ENCODE assay signal across 8 cellular contexts in the genomic region with DNA sequence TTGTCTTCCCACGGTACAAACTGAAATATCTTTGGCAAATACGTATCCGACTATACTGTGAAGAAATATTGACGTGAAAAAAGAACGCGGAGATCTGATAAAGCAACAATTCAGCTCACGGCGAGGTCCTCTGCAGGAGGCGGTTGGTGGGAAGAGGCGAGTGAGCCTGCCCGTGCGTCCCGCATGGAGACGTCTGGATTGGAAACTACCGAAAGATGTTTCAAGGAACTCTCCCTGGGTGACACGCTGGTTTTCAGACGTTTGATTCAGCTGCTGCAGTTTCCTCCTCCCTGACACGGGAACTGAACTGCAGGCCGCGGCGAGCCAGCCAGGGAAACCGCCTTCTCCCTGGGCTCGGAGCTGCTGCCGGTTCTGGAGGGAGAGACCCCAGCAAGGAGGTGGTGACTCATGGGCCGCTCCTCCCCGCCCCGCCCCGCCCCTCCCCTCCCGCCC. TPM values are rescaled to one million over a fixed set of nuclear protein-coding genes. Genes with fewer than 3 reads are reported as not detected.
DNase-seq lines count a peak whose midpoint lies in the region; ATAC-seq, FAIRE-seq and TF ChIP-seq lines count a peak whose summit lies in the region.

No MANE protein-coding gene starts in this region.

- WGBS in K562 (ENCODE audit: insufficient coverage, low coverage, missing lambda C conversion rate): under 1% methylated on average over 24 of the region's 29 CpGs

- no peak for TF ChIP-seq EP300 in K562 (IDR thresholded peaks at IDR 0.05; ENCODE audit: low read length)

- POLR2A ChIA-PET in K562 (lab: Yijun Ruan, JAX): interaction anchor here (0.6 to 2.1 kb wide), 3 partner anchors 14 to 599 kb away, joined by 3 to 5 read pairs (median 3); no protein-coding TSS in a partner anchor

- BruUV-seq in K562 (replicated peaks; lab: Mats Ljungman, UMichigan): no TSS peak

- no peaks in the 10 kb centered on the region for H4K20me1 ChIP-seq in MM.1S (ENCODE audit: insufficient read depth, low read length)
- H4K20me1 ChIP-seq in K562 (replicated peaks; ENCODE audit: control insufficient read depth, insufficient read depth, low read length): peaks cover 5% of the 10 kb centered on the region; the same call in 1 of the 2 replicates

- H3K27ac ChIP-seq in MM.1S (ENCODE audit: low read length) (no peak overlapping the region), K562 (ENCODE audit: extremely low read depth, low read depth, low read length) (peak overlapping the region; percentile 7; the same call in 1 of the 3 replicates)

- intact Hi-C loops in K562 (cut with micrococcal nuclease): no loop called here

- no peaks in the 10 kb centered on the region for H3K4me1 ChIP-seq in MM.1S (ENCODE audit: low read length)
- H3K4me1 ChIP-seq in K562 (replicated peaks in 1 of 2; ENCODE audit: control insufficient read depth in 2 of 2, insufficient read depth in 2 of 2, low read length in 2 of 2): peaks cover 6 to 51% of the 10 kb centered on the region in 2 experiments; a peak in 4 of 5 replicates

- H3K27me3 ChIP-seq in MM.1S (replicated peaks; ENCODE audit: insufficient read depth, low read length) (peaks cover 68% of the 10 kb centered on the region), K562 (ENCODE audit: control insufficient read depth in 2 of 2, insufficient read depth in 2 of 2, low read length in 2 of 2) (peaks cover 18 to 52% of the 10 kb centered on the region in 2 experiments; a peak in 4 of 5 replicates)

- H3K36me3 ChIP-seq in MM.1S (replicated peaks; ENCODE audit: insufficient read depth, low read length) (no peaks in the 10 kb centered on the region), K562 (ENCODE audit: control insufficient read depth, insufficient read depth, low read length) (no peaks in the 10 kb centered on the region)

- CTCF ChIA-PET in K562 (lab: Yijun Ruan, JAX; ENCODE audit: low intra/inter-chr PET ratio): no interaction called here

- TF ChIP-seq CTCF in MM.1S (IDR thresholded peaks at IDR 0.05; ENCODE audit: low read length) (no peak), K562 (IDR thresholded peaks at IDR 0.05 in 2 of 3, conservative IDR thresholded peaks at IDR 0.05 in 1 of 3; ENCODE audit: insufficient read depth in 2 of 3, low read depth in 1 of 3, low read length in 3 of 3) (no peak)

- H3K9me1 ChIP-seq in K562 (ENCODE audit: control insufficient read depth, insufficient read depth, low read length): peaks cover 2% of the 10 kb centered on the region

- DNase-seq in DMS79 treated with DMSO at 0.1 percent for 48 hours (lab: John Stamatoyannopoulos, UW) (peak; percentile 48), MM.1S (peak; percentile 41), T-helper 2 cell (peak; percentile 28 to 50 (median 45)), K562 (ENCODE audit: extremely low read depth in 1 of 4, low spot score in 3 of 4) (peak; percentile 75 to 94 (median 92)), hippocampal formation (lab: John Stamatoyannopoulos, UW) (peak; percentile 48 to 61), putamen (ENCODE audit: low spot score) (peak; percentile 50), cortex of kidney (lab: John Stamatoyannopoulos, UW) (no peak), NCI-H2081 treated with DMSO at 0.1 percent for 48 hours (lab: John Stamatoyannopoulos, UW) (no peak)

- FAIRE-seq in K562 (lab: Jason Lieb, UNC): peak; percentile 89

- H3K9ac ChIP-seq in MM.1S (ENCODE audit: low read length): no peak overlapping the region; the same call in 1 of the 2 replicates
- peak overlapping the region; percentile 26 to 83; a peak in 3 of 4 replicates for H3K9ac ChIP-seq in K562 (ENCODE audit: insufficient read depth in 1 of 2, low read depth in 2 of 2, low read length in 2 of 2)

- peak overlapping the region; percentile 51 for H3K4me3 ChIP-seq in MM.1S (ENCODE audit: low read length)
- H3K4me3 ChIP-seq in K562: peak overlapping the region; percentile 11; the same call in 1 of the 2 replicates

- TF ChIP-seq RAD21 in K562 (CRISPR knock-in tag; conservative IDR thresholded peaks at IDR 0.05 in 1 of 2, IDR thresholded peaks at IDR 0.05 in 1 of 2): no peak

- H3K79me2 ChIP-seq in MM.1S (ENCODE audit: low read length) (no peaks in the 10 kb centered on the region), K562 (ENCODE audit: control insufficient read depth, insufficient read depth, low read length) (no peaks in the 10 kb centered on the region)

- H3K4me2 ChIP-seq in MM.1S (ENCODE audit: low read depth, low read length) (peak overlapping the region; percentile 78), K562 (ENCODE audit: insufficient read depth, low read length) (peak overlapping the region; percentile 76)

- TF ChIP-seq POLR2A in K562 (conservative IDR thresholded peaks at IDR 0.05): no peak

- ATAC-seq in K562: peak; percentile 70

- no peaks in the 10 kb centered on the region for H3K9me2 ChIP-seq in MM.1S (replicated peaks; ENCODE audit: insufficient read depth, low read length)

- H3K9me3 ChIP-seq in MM.1S (replicated peaks; ENCODE audit: insufficient read depth, low read length): no peaks in the 10 kb centered on the region
- no peaks in the 10 kb centered on the region; the same call in 1 of the 2 replicates for H3K9me3 ChIP-seq in K562 (replicated peaks; ENCODE audit: control insufficient read depth, insufficient read depth, low read depth, low read length)

- H2AFZ ChIP-seq in MM.1S (ENCODE audit: low read length): peak overlapping the region; percentile 42
- H2AFZ ChIP-seq in K562 (ENCODE audit: low read depth, low read length): peak overlapping the region; percentile 81

- in situ Hi-C loops in K562 (cut with MboI): no loop called here

- 0 out of 2 replicates have a peak, but pooled peaks cover 5% of the 10 kb centered on the region for H3F3A ChIP-seq in MM.1S (ENCODE audit: insufficient read depth, low read length)

TF ChIP-seq in K562, 482 proteins besides CTCF, POLR2A, EP300 and RAD21 (continues in another document):
- TF ChIP-seq MED1 (CRISPR knock-in tag; IDR thresholded peaks at IDR 0.05; ENCODE audit: borderline replicate concordance) (no peak), ZNF668 (CRISPR knock-in tag; IDR thresholded peaks at IDR 0.05) (no peak), ETS2 (tag; IDR thresholded peaks at IDR 0.05; ENCODE audit: borderline replicate concordance, poor library complexity, severe bottlenecking) (no peak), TAF1 (IDR thresholded peaks at IDR 0.05; ENCODE audit: control insufficient read depth, extremely low read depth, insufficient read depth, low read length, severe bottlenecking) (peak; percentile 13), GTF2E2 (tag; IDR thresholded peaks at IDR 0.05) (no peak), SMARCE1 (IDR thresholded peaks at IDR 0.05) (peak; percentile 46)
- TF ChIP-seq, protein P1, sequence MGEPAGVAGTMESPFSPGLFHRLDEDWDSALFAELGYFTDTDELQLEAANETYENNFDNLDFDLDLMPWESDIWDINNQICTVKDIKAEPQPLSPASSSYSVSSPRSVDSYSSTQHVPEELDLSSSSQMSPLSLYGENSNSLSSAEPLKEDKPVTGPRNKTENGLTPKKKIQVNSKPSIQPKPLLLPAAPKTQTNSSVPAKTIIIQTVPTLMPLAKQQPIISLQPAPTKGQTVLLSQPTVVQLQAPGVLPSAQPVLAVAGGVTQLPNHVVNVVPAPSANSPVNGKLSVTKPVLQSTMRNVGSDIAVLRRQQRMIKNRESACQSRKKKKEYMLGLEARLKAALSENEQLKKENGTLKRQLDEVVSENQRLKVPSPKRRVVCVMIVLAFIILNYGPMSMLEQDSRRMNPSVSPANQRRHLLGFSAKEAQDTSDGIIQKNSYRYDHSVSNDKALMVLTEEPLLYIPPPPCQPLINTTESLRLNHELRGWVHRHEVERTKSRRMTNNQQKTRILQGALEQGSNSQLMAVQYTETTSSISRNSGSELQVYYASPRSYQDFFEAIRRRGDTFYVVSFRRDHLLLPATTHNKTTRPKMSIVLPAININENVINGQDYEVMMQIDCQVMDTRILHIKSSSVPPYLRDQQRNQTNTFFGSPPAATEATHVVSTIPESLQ (CRISPR knock-in tag; IDR thresholded peaks at IDR 0.05): no peak
- TF ChIP-seq, protein P2, sequence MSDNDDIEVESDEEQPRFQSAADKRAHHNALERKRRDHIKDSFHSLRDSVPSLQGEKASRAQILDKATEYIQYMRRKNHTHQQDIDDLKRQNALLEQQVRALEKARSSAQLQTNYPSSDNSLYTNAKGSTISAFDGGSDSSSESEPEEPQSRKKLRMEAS (CRISPR knock-in tag; IDR thresholded peaks at IDR 0.05): 0 out of 2 replicates have a peak, but pooled peaks have one; percentile 21
- TF ChIP-seq, protein P3, sequence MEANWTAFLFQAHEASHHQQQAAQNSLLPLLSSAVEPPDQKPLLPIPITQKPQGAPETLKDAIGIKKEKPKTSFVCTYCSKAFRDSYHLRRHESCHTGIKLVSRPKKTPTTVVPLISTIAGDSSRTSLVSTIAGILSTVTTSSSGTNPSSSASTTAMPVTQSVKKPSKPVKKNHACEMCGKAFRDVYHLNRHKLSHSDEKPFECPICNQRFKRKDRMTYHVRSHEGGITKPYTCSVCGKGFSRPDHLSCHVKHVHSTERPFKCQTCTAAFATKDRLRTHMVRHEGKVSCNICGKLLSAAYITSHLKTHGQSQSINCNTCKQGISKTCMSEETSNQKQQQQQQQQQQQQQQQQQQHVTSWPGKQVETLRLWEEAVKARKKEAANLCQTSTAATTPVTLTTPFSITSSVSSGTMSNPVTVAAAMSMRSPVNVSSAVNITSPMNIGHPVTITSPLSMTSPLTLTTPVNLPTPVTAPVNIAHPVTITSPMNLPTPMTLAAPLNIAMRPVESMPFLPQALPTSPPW (CRISPR knock-in tag; IDR thresholded peaks at IDR 0.05): peak; percentile 76

RNA-seq across cellular contexts. Expression of a gene that starts 0.4 kb away (rescaled TPM):
- total RNA-seq in K562 (2011; cell fraction: chromatin; rRNA removed; ENCODE audit: low replicate concordance): 0.32 and 1.5 TPM in 2 replicates
- total RNA-seq in K562 (2011; cell fraction: nucleolus; rRNA removed): 1.7 and 3.8 TPM in 2 replicates
- total RNA-seq in K562 (2011; cell fraction: nucleoplasm; rRNA removed): 1.2 and 1.4 TPM in 2 replicates
- total RNA-seq in K562 (2014; rRNA removed) (0.14 and 0.53 TPM in 2 replicates), K562 (2014; rRNA removed; fragmentation: Illumina TruSeq; extraction: Trizol) (0.13 TPM in 1 of 2 replicates, not detected in the other), K562 (2015; rRNA removed; fragmentation: Illumina TruSeq; extraction: Trizol) (0.04 and 0.14 TPM in 2 replicates), K562 (2021) (1.2 and 1.3 TPM in 2 replicates)
- polyA plus RNA-seq in K562 (2011; rRNA removed) (0.10 and 0.39 TPM in 2 replicates), K562 (2014; fragmentation: Illumina TruSeq; extraction: Trizol) (0.07 and 0.21 TPM in 2 replicates), K562 (2014; fragmentation: Nextera tagmentation; extraction: Ambion mirVana) (not detected), K562 (2014; rRNA removed) (0.50 and 0.76 TPM in 2 replicates)
- polyA plus RNA-seq in K562 (2011; cell fraction: cytosol; rRNA removed): 0.21 and 0.48 TPM in 2 replicates
- polyA plus RNA-seq in K562 (2011; cell fraction: nucleus; rRNA removed): 3.8 and 4.4 TPM in 2 replicates
- polyA plus RNA-seq in K562 (2012): 0.57 and 1.5 TPM in 2 replicates
- polyA minus RNA-seq in K562 (2011; rRNA and poly(A)+ RNA removed): not detected in 2 replicates
- polyA minus RNA-seq in K562 (2011; cell fraction: cytosol; rRNA and poly(A)+ RNA removed): 1.5 TPM in 1 of 2 replicates, not detected in the other
- polyA minus RNA-seq in K562 (2011; cell fraction: nucleus; rRNA and poly(A)+ RNA removed): 0.40 and 1.2 TPM in 2 replicates

Comparison
In these comparisons a context has a peak if more than half of its experiments do, and no peak if none do; other contexts are left out.
1. DNase-seq: peak in DMS79 treated with DMSO at 0.1 percent for 48 hours (single experiment), MM.1S (single experiment), T-helper 2 cell (5 of 5), K562 (4 of 4), hippocampal formation (2 of 2) and putamen (single experiment); none in cortex of kidney (single experiment) and NCI-H2081 treated with DMSO at 0.1 percent for 48 hours (single experiment).